1 cellular context compared by ENCODE assay signal in genomic region chr2:210558708-210559107, GRCh38.
TF ChIP-seq lines count a peak whose summit lies in the region.

No MANE protein-coding gene starts in this region.

TF ChIP-seq in HEK293, 187 proteins besides CTCF, POLR2A, EP300 and RAD21 (continued from another document):
- TF ChIP-seq PRDM4 (tag by site-specific recombination; IDR thresholded peaks at IDR 0.05) = 0 out of 2 replicates have a peak, but pooled peaks have one; percentile 22
- TF ChIP-seq ZNF610 (tag by site-specific recombination; IDR thresholded peaks at IDR 0.05; ENCODE audit: borderline replicate concordance) = no peak
- TF ChIP-seq ZNF596 (tag by site-specific recombination; IDR thresholded peaks at IDR 0.05) = no peak
- no peak for TF ChIP-seq ZNF155 (tag by site-specific recombination; IDR thresholded peaks at IDR 0.05)
- no peak for TF ChIP-seq REST (tag by site-specific recombination; IDR thresholded peaks at IDR 0.05)
- TF ChIP-seq ZNF529 (tag by site-specific recombination; IDR thresholded peaks at IDR 0.05; ENCODE audit: insufficient replicate concordance) = no peak
- TF ChIP-seq REPIN1 (tag by site-specific recombination; IDR thresholded peaks at IDR 0.05; ENCODE audit: low read depth) = no peak
- no peak for TF ChIP-seq PRDM10 (tag by site-specific recombination; IDR thresholded peaks at IDR 0.05)
- no peak for TF ChIP-seq ZBTB7A (tag by site-specific recombination; IDR thresholded peaks at IDR 0.05; ENCODE audit: low read depth)
- no peak for TF ChIP-seq ZNF169 (tag by site-specific recombination; IDR thresholded peaks at IDR 0.05)
- TF ChIP-seq ZNF843 (tag by site-specific recombination; IDR thresholded peaks at IDR 0.05) = peak; percentile 52; the same call in 1 of the 2 replicates
- TF ChIP-seq ZBTB6 (tag by site-specific recombination; IDR thresholded peaks at IDR 0.05) = no peak
- no peak for TF ChIP-seq ZNF114 (tag by site-specific recombination; IDR thresholded peaks at IDR 0.05)
- TF ChIP-seq IKZF3 (tag by site-specific recombination; IDR thresholded peaks at IDR 0.05) = no peak
- no peak for TF ChIP-seq HOXD13 (CRISPR knock-in tag; IDR thresholded peaks at IDR 0.05; ENCODE audit: borderline replicate concordance)
- no peak for TF ChIP-seq ZNF354C (tag by site-specific recombination; IDR thresholded peaks at IDR 0.05; ENCODE audit: borderline replicate concordance, low read depth)
- TF ChIP-seq ZNF157 (tag by site-specific recombination; IDR thresholded peaks at IDR 0.05) = no peak
- no peak for TF ChIP-seq BCL6B (tag by site-specific recombination; IDR thresholded peaks at IDR 0.05)
- no peak for TF ChIP-seq ZNF658 (tag by site-specific recombination; IDR thresholded peaks at IDR 0.05)
- no peak for TF ChIP-seq ZNF785 (tag by site-specific recombination; IDR thresholded peaks at IDR 0.05)
- no peak for TF ChIP-seq ZNF24 (tag by site-specific recombination; IDR thresholded peaks at IDR 0.05)
